Comparison of ENCODE assay signal across 30 cellular contexts in the genomic region with DNA sequence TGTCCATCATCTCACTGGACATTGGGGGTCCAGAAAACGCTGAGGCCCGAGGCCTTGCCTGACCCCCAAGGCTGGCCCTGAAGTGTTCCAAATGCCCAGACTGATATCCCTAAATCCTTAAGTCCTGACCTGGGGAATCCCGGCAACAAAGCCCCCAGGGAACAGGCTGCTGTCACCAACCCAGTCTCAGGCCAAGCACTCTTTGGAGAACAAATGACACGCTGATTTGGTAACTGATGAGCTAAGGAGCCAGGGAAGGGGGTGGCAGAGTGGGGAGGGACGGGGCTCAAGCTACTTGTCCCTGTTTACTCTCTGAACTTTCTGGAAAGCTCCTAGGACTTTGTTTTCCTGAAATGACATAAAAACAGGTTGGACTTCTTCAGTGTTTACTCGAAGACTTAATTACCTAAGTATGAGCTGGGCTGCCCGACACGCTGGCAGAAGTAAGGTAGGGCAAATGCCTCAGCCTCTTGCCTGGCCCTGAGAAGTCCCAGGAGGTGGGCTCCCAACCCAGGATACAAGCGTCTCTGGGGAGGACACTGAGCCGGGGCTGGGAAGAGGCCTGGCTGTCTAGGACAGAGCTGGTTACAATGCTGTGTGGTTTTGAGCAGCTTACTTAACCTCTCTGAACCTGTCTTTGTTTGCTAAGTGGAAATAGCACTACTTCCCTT.
A peak's percentile ranks its signal among the peaks of the same experiment; 100 is the strongest.
DNase-seq lines count a peak whose midpoint lies in the region; ATAC-seq and TF ChIP-seq lines count a peak whose summit lies in the region.
"Had no signal": no experiment of that assay in that cellular context is flagged by ENCODE, and none has a peak within 500 bp of the region (broad histone marks: within the 10 kb centered on the region; RNA-seq: fewer than 3 reads in every experiment).

No MANE protein-coding gene starts in this region.

- H3K36me3 Mint-ChIP-seq in CD8-positive, alpha-beta T cell: no peaks in the 10 kb centered on the region
- H3K36me3 Mint-ChIP-seq: activated naive CD8-positive, alpha-beta T cell; mesothelial cell of epicardium; natural killer cell; stimulated activated effector memory CD8-positive, alpha-beta T cell treated with anti-CD3 and anti-CD28 coated beads, Interleukin-12 subunit alpha, Interleukin-12 subunit beta, amount 100 ng/mL, for 72 hours; type B pancreatic cell had no signal

- H3K9me3 ChIP-seq in left lung: no peaks in the 10 kb centered on the region
- H3K9me3 ChIP-seq in sigmoid colon: no peaks in the 10 kb centered on the region
- no peaks in the 10 kb centered on the region for H3K9me3 ChIP-seq in CD8-positive, alpha-beta T cell (ENCODE audit: low read length)
- H3K9me3 ChIP-seq: ovary had no signal

- no peak overlapping the region for H3K27ac Mint-ChIP-seq in CD8-positive, alpha-beta T cell
- H3K27ac Mint-ChIP-seq: activated CD8-positive, alpha-beta T cell treated with anti-CD3 and anti-CD28 coated beads for 36 hours; activated naive CD8-positive, alpha-beta T cell; CD4-positive, alpha-beta T cell; natural killer cell; stimulated activated effector memory CD8-positive, alpha-beta T cell treated with anti-CD3 and anti-CD28 coated beads, Interleukin-12 subunit alpha, Interleukin-12 subunit beta, amount 100 ng/mL, for 72 hours; type B pancreatic cell had no signal

- TF ChIP-seq CTCF in VCaP (conservative IDR thresholded peaks at IDR 0.05) (no peak), left lung (IDR thresholded peaks at IDR 0.05) (no peak), sigmoid colon (IDR thresholded peaks at IDR 0.05) (no peak), GM10248 (IDR thresholded peaks at IDR 0.05; ENCODE audit: control extremely low read depth, extremely low read depth, low read depth, missing control alignments) (no peak)
- TF ChIP-seq CTCF in CD8-positive, alpha-beta T cell (IDR thresholded peaks at IDR 0.05): no peak

- H3K4me1 ChIP-seq in left lung (no peaks in the 10 kb centered on the region), sigmoid colon (peaks cover 0 to 13% (median 10%) of the 10 kb centered on the region in 4 donors)
- no peaks in the 10 kb centered on the region for H3K4me1 ChIP-seq in CD8-positive, alpha-beta T cell (ENCODE audit: insufficient read depth, low read length)

- DNase-seq in ELF-1 (ENCODE audit: low read depth, low spot score): peak; percentile 54
- peak in 1 of 2 donors; percentile 54 for DNase-seq in left lung
- DNase-seq in sigmoid colon: peak; percentile 40
- DNase-seq in CD8-positive, alpha-beta T cell: no peak
- DNase-seq in GOT3 (lab: John Stamatoyannopoulos, UW): no peak
- DNase-seq in GM10248 (ENCODE audit: extremely low spot score): no peak
- DNase-seq: activated CD4-positive, alpha-beta T cell treated with anti-CD3 and anti-CD28 coated beads for 1 hour; activated CD8-positive, alpha-beta T cell treated with anti-CD3 and anti-CD28 coated beads for 36 hours; activated T-cell treated with anti-CD3 and anti-CD28 coated beads for 4 hours; aorta; CD4-positive, alpha-beta T cell; cortex of kidney; foreskin melanocyte; KG1; left cardiac atrium; natural killer cell; NCI-H1436; NCI-H2107; NCI-H774; ovary; retina; stimulated activated CD4-positive, alpha-beta T cell treated with anti-CD3 and anti-CD28 coated beads, Interleukin-4, amount 100 ng/mL, for 1 hour had no signal

- peak; percentile 51 for ATAC-seq in left lung
- no peak for ATAC-seq in CD8-positive, alpha-beta T cell
- ATAC-seq: activated CD8-positive, alpha-beta T cell treated with anti-CD3 and anti-CD28 coated beads for 36 hours; left cardiac atrium; natural killer cell; stimulated activated effector memory CD8-positive, alpha-beta T cell treated with anti-CD3 and anti-CD28 coated beads, Interleukin-12 subunit alpha, Interleukin-12 subunit beta, amount 100 ng/mL, for 72 hours had no signal

- CTCF ChIA-PET in CD8-positive, alpha-beta T cell (lab: Charles Lee): no interaction called here
- CTCF ChIA-PET in GM10248 (lab: Yijun Ruan, JAX): interaction anchor here (1.0 to 1.5 kb wide), 3 partner anchors 11 to 50 kb away, joined by 3 to 5 read pairs (median 4); no protein-coding TSS in a partner anchor

- POLR2A ChIA-PET in CD8-positive, alpha-beta T cell (lab: Charles Lee): no interaction called here
- POLR2A ChIA-PET in GM10248 (lab: Yijun Ruan, JAX): no interaction called here

- peaks cover 10% of the 10 kb centered on the region for H3K27me3 Mint-ChIP-seq in CD8-positive, alpha-beta T cell (ENCODE audit: low read depth)

- H3K9me3 Mint-ChIP-seq in CD8-positive, alpha-beta T cell: no peaks in the 10 kb centered on the region
- H3K9me3 Mint-ChIP-seq: activated CD8-positive, alpha-beta T cell treated with anti-CD3 and anti-CD28 coated beads for 36 hours; CD4-positive, alpha-beta T cell; natural killer cell; stimulated activated effector memory CD8-positive, alpha-beta T cell treated with anti-CD3 and anti-CD28 coated beads, Interleukin-12 subunit alpha, Interleukin-12 subunit beta, amount 100 ng/mL, for 72 hours; type B pancreatic cell had no signal

- H3K27me3 ChIP-seq in left lung (no peaks in the 10 kb centered on the region), sigmoid colon (no peaks in the 10 kb centered on the region)
- no peaks in the 10 kb centered on the region for H3K27me3 ChIP-seq in CD8-positive, alpha-beta T cell (ENCODE audit: insufficient read depth, low read length)
- H3K27me3 ChIP-seq: ovary had no signal

- WGBS in sigmoid colon, 2 donors: 28 to 78% methylated on average over 10 of the region's 10 CpGs

- no peaks in the 10 kb centered on the region for H3K36me3 ChIP-seq in left lung
- no peaks in the 10 kb centered on the region for H3K36me3 ChIP-seq in sigmoid colon
- H3K36me3 ChIP-seq in CD8-positive, alpha-beta T cell (ENCODE audit: insufficient read depth, low read length): no peaks in the 10 kb centered on the region
- H3K36me3 ChIP-seq: cardiac muscle cell, esophagus muscularis mucosa, ovary had no signal

- no peak for TF ChIP-seq EP300 in sigmoid colon (IDR thresholded peaks at IDR 0.05)

- no peak for TF ChIP-seq POLR2A in sigmoid colon (IDR thresholded peaks at IDR 0.05)

- no peak overlapping the region for H3K4me3 ChIP-seq in left lung
- H3K4me3 ChIP-seq in sigmoid colon: no peak overlapping the region
- no peak overlapping the region for H3K4me3 ChIP-seq in CD8-positive, alpha-beta T cell (ENCODE audit: low read depth, low read length)
- H3K4me3 ChIP-seq: cardiac muscle cell, esophagus muscularis mucosa, ovary, SK-N-MC had no signal

- H3K4me1 Mint-ChIP-seq in CD8-positive, alpha-beta T cell (ENCODE audit: low read depth): no peaks in the 10 kb centered on the region
- H3K4me1 Mint-ChIP-seq: natural killer cell; stimulated activated effector memory CD8-positive, alpha-beta T cell treated with anti-CD3 and anti-CD28 coated beads, Interleukin-12 subunit alpha, Interleukin-12 subunit beta, amount 100 ng/mL, for 72 hours had no signal

- no peak overlapping the region for H3K4me3 Mint-ChIP-seq in CD8-positive, alpha-beta T cell
- H3K4me3 Mint-ChIP-seq: activated CD8-positive, alpha-beta T cell treated with anti-CD3 and anti-CD28 coated beads for 36 hours; activated naive CD8-positive, alpha-beta T cell; CD4-positive, alpha-beta T cell; mesothelial cell of epicardium; natural killer cell; stimulated activated effector memory CD8-positive, alpha-beta T cell treated with anti-CD3 and anti-CD28 coated beads, Interleukin-12 subunit alpha, Interleukin-12 subunit beta, amount 100 ng/mL, for 72 hours; type B pancreatic cell had no signal

- intact Hi-C loops in left lung (cut with DNase I): no loop called here
- intact Hi-C loops in sigmoid colon (cut with DNase I): no loop called here
- intact Hi-C loops in CD8-positive, alpha-beta T cell (cut with DNase I, micrococcal nuclease): no loop called here

- H3K27ac ChIP-seq in VCaP: peak overlapping the region; percentile 93
- no peak overlapping the region for H3K27ac ChIP-seq in left lung
- no peak overlapping the region for H3K27ac ChIP-seq in sigmoid colon
- no peak overlapping the region for H3K27ac ChIP-seq in CD8-positive, alpha-beta T cell (ENCODE audit: low read depth, low read length)
- H3K27ac ChIP-seq: cardiac muscle cell, esophagus muscularis mucosa, ovary, SK-N-MC had no signal

Comparison
In these comparisons a context has a peak if more than half of its experiments do, and no peak if none do; other contexts are left out.
1. DNase-seq: peak in ELF-1 (single experiment) and sigmoid colon (single experiment); none in CD8-positive, alpha-beta T cell (0 of 7), GOT3 (single experiment) and GM10248 (single experiment).